ENCODE assay signal across 7 cellular contexts in genomic region chrX:54639018-54639345, GRCh38.
DNase-seq lines count a peak whose midpoint lies in the region; ATAC-seq and TF ChIP-seq lines count a peak whose summit lies in the region.

No MANE protein-coding gene starts in this region.

- 0 to 55% methylated on average over 2 to 3 of the region's 3 CpGs for WGBS in gastroesophageal sphincter (ENCODE audit: low coverage in 1 of 2), 2 donors

- no peak for DNase-seq in activated B cell treated with CpG ODN at 0.5 μM for 24 hours
- no peak for DNase-seq in stimulated activated effector memory CD8-positive, alpha-beta T cell treated with anti-CD3 and anti-CD28 coated beads, Interleukin-12 subunit alpha, Interleukin-12 subunit beta, amount 100 ng/mL, for 72 hours (ENCODE audit: low spot score in 2 of 2)
- DNase-seq in NOMO-1 treated with DMSO at 0.1 percent for 48 hours (lab: John Stamatoyannopoulos, UW; ENCODE audit: unreplicated experiment), result no peak
- no peak for DNase-seq in C1 segment of cervical spinal cord (lab: John Stamatoyannopoulos, UW)

- POLR2A ChIA-PET in activated B cell treated with CpG ODN at 0.5 μM for 24 hours (lab: Charles Lee), result interaction anchor here (0.6 to 3.4 kb wide), 17 partner anchors 30 to 1269 kb away, joined by 3 to 38 read pairs (median 5); partner anchors contain the start of genes APEX2, FAM120C, GNL3L and HUWE1

- intact Hi-C loops in activated B cell treated with CpG ODN at 0.5 μM for 24 hours (cut with micrococcal nuclease), result loop anchor here (1.0 to 10.0 kb wide), 10 partner anchors 64 to 1217 kb away; partner anchors contain the start of genes APEX2, FAM120C, GNL3L and PHF8

- H3K27ac ChIP-seq in HUES48 (ENCODE audit: low read depth, low read length) (peak overlapping the region; percentile 99), gastroesophageal sphincter (peak overlapping the region; percentile 85 to 97 (median 88))

- peaks cover 6% of the 10 kb centered on the region for H3K36me3 Mint-ChIP-seq in activated B cell treated with CpG ODN at 0.5 μM for 24 hours (ENCODE audit: low read depth)
- H3K36me3 Mint-ChIP-seq in stimulated activated effector memory CD8-positive, alpha-beta T cell treated with anti-CD3 and anti-CD28 coated beads, Interleukin-12 subunit alpha, Interleukin-12 subunit beta, amount 100 ng/mL, for 72 hours, result peaks cover 11% of the 10 kb centered on the region

- H3K27me3 Mint-ChIP-seq in activated B cell treated with CpG ODN at 0.5 μM for 24 hours, result no peaks in the 10 kb centered on the region

- no peak for TF ChIP-seq POLR2A in gastroesophageal sphincter (IDR thresholded peaks at IDR 0.05)

- H3K9ac ChIP-seq in HUES48 (ENCODE audit: low read depth, low read length), result peak overlapping the region; percentile 13

- CTCF ChIA-PET in activated B cell treated with CpG ODN at 0.5 μM for 24 hours (lab: Charles Lee), result interaction anchor here (0.8 to 1.0 kb wide), 4 partner anchors 148 to 418 kb away, joined by 3 to 6 read pairs (median 4); partner anchors contain the start of gene APEX2

- peak overlapping the region; percentile 100 for H3K27ac Mint-ChIP-seq in activated B cell treated with CpG ODN at 0.5 μM for 24 hours
- H3K27ac Mint-ChIP-seq in stimulated activated effector memory CD8-positive, alpha-beta T cell treated with anti-CD3 and anti-CD28 coated beads, Interleukin-12 subunit alpha, Interleukin-12 subunit beta, amount 100 ng/mL, for 72 hours, result peak overlapping the region; percentile 99

- H3K9me3 ChIP-seq in HUES48 (ENCODE audit: control insufficient read depth, insufficient read depth, low read length), result peaks cover 31% of the 10 kb centered on the region
- H3K9me3 ChIP-seq in gastroesophageal sphincter, result no peaks in the 10 kb centered on the region

- no peak for ATAC-seq in activated B cell treated with CpG ODN at 0.5 μM for 24 hours (ENCODE audit: low read depth)
- ATAC-seq in gastroesophageal sphincter, result no peak
- no peak for ATAC-seq in stimulated activated effector memory CD8-positive, alpha-beta T cell treated with anti-CD3 and anti-CD28 coated beads, Interleukin-12 subunit alpha, Interleukin-12 subunit beta, amount 100 ng/mL, for 72 hours
- ATAC-seq in GM21528 (IDR thresholded peaks at IDR 0.05; ENCODE audit: low FRiP score, unreplicated experiment), result no peak

- no peaks in the 10 kb centered on the region for H3K27me3 ChIP-seq in HUES48 (ENCODE audit: control insufficient read depth, insufficient read depth, low read length)
- no peaks in the 10 kb centered on the region for H3K27me3 ChIP-seq in gastroesophageal sphincter

- peaks cover 11% of the 10 kb centered on the region for H3K9me3 Mint-ChIP-seq in activated B cell treated with CpG ODN at 0.5 μM for 24 hours
- H3K9me3 Mint-ChIP-seq in stimulated activated effector memory CD8-positive, alpha-beta T cell treated with anti-CD3 and anti-CD28 coated beads, Interleukin-12 subunit alpha, Interleukin-12 subunit beta, amount 100 ng/mL, for 72 hours, result no peaks in the 10 kb centered on the region

- H3K4me3 ChIP-seq in HUES48 (ENCODE audit: low read depth, low read length) (peak overlapping the region; percentile 81), gastroesophageal sphincter (peak overlapping the region; percentile 53 to 77)

- H3K4me1 Mint-ChIP-seq in activated B cell treated with CpG ODN at 0.5 μM for 24 hours, result peaks cover 6% of the 10 kb centered on the region
- peaks cover 7% of the 10 kb centered on the region for H3K4me1 Mint-ChIP-seq in stimulated activated effector memory CD8-positive, alpha-beta T cell treated with anti-CD3 and anti-CD28 coated beads, Interleukin-12 subunit alpha, Interleukin-12 subunit beta, amount 100 ng/mL, for 72 hours

- TF ChIP-seq CTCF in activated B cell treated with CpG ODN at 0.5 μM for 24 hours (IDR thresholded peaks at IDR 0.05) (no peak), gastroesophageal sphincter (IDR thresholded peaks at IDR 0.05) (no peak)

- H3K4me3 Mint-ChIP-seq in activated B cell treated with CpG ODN at 0.5 μM for 24 hours, result peak overlapping the region; percentile 97
- peak overlapping the region; percentile 85 for H3K4me3 Mint-ChIP-seq in stimulated activated effector memory CD8-positive, alpha-beta T cell treated with anti-CD3 and anti-CD28 coated beads, Interleukin-12 subunit alpha, Interleukin-12 subunit beta, amount 100 ng/mL, for 72 hours

- H3K4me1 ChIP-seq in HUES48 (ENCODE audit: control insufficient read depth, insufficient read depth, low read length) (peaks cover 20% of the 10 kb centered on the region), gastroesophageal sphincter (peaks cover 0 to 4% (median 0%) of the 10 kb centered on the region in 3 donors)

- TF ChIP-seq EP300 in gastroesophageal sphincter (IDR thresholded peaks at IDR 0.05), result no peak

- no peaks in the 10 kb centered on the region for H3K36me3 ChIP-seq in HUES48 (ENCODE audit: control insufficient read depth, insufficient read depth, low read length)
- no peaks in the 10 kb centered on the region for H3K36me3 ChIP-seq in gastroesophageal sphincter
